Comparison of ENCODE assay signal across 6 cellular contexts in genomic region chr18:15061289-15061896, GRCh38.
A peak's percentile ranks its signal among the peaks of the same experiment; 100 is the strongest.
DNase-seq lines count a peak whose midpoint lies in the region; ATAC-seq, FAIRE-seq and TF ChIP-seq lines count a peak whose summit lies in the region.
"Not testable (repeated sequence)": the region's sequence is repeated elsewhere in the genome, so short reads cannot be mapped to it uniquely, and the experiment has no call there.

No MANE protein-coding gene starts in this region.

- intact Hi-C loops in Right ventricle myocardium inferior (cut with DNase I); sigmoid colon (cut with DNase I); upper lobe of right lung (cut with DNase I); aorta (cut with DNase I): not testable (repeated sequence)

- 78 to 86% methylated on average over 9 of the region's 9 CpGs for WGBS in sigmoid colon, 2 donors
- 69 to 77% methylated on average over 7 to 9 of the region's 9 CpGs for WGBS in aorta, 2 donors

- H3K9ac ChIP-seq in DND-41 (ENCODE audit: low read depth, low read length): not testable (repeated sequence)

- not testable (repeated sequence) for TF ChIP-seq CTCF in DND-41 (IDR thresholded peaks at IDR 0.05; ENCODE audit: borderline replicate concordance, extremely low read depth, low read length, poor library complexity, severe bottlenecking); bronchial epithelial cell (IDR thresholded peaks at IDR 0.05; ENCODE audit: insufficient read depth, low read length, severe bottlenecking); sigmoid colon (IDR thresholded peaks at IDR 0.05); upper lobe of right lung (IDR thresholded peaks at IDR 0.05)

- ATAC-seq in DND-41 (ENCODE audit: insufficient read depth, low read depth) (0 out of 3 replicates have a peak, but pooled peaks have one; percentile 24), Right ventricle myocardium inferior (peak; percentile 28), upper lobe of right lung (peak; percentile 15), aorta (ENCODE audit: low FRiP score) (peak; percentile 19)

- not testable (repeated sequence) for TF ChIP-seq POLR2A in sigmoid colon (IDR thresholded peaks at IDR 0.05)

- H3K4me2 ChIP-seq in DND-41 (ENCODE audit: insufficient read depth, low read length): not testable (repeated sequence)

- H3K4me3 ChIP-seq in DND-41 (ENCODE audit: low read depth in 1 of 2, low read length in 2 of 2); bronchial epithelial cell (ENCODE audit: low read depth, low read length); sigmoid colon; upper lobe of right lung; aorta (ENCODE audit: low read length in 2 of 2): not testable (repeated sequence)

- H4K20me1 ChIP-seq in DND-41 (ENCODE audit: insufficient read depth, low read length): not testable (repeated sequence)

- FAIRE-seq in bronchial epithelial cell (lab: Jason Lieb, UNC): peak; percentile 18

- not testable (repeated sequence) for TF ChIP-seq EP300 in sigmoid colon (IDR thresholded peaks at IDR 0.05)

- not testable (repeated sequence) for H3K4me1 ChIP-seq in DND-41 (ENCODE audit: insufficient read depth, low read length); sigmoid colon; upper lobe of right lung; aorta (ENCODE audit: control insufficient read depth in 1 of 2, insufficient read depth in 2 of 2, low read length in 2 of 2)

- not testable (repeated sequence) for H3K27ac ChIP-seq in DND-41 (ENCODE audit: low read length); sigmoid colon; upper lobe of right lung; aorta (ENCODE audit: low read depth in 1 of 2, low read length in 2 of 2)

- not testable (repeated sequence) for DNase-seq in DND-41; bronchial epithelial cell (ENCODE audit: low read depth); Right ventricle myocardium inferior (ENCODE audit: missing footprints); upper lobe of right lung; aorta
- DNase-seq in sigmoid colon: peak; percentile 50

- not testable (repeated sequence) for H3K79me2 ChIP-seq in DND-41 (ENCODE audit: insufficient read depth, low read length)

- not testable (repeated sequence) for H2AFZ ChIP-seq in DND-41 (ENCODE audit: low read depth, low read length)

- H3K27me3 ChIP-seq in DND-41 (ENCODE audit: insufficient read depth, low read length, poor library complexity); bronchial epithelial cell (ENCODE audit: control insufficient read depth, insufficient read depth, low read length); sigmoid colon; upper lobe of right lung; aorta (ENCODE audit: control insufficient read depth in 1 of 2, insufficient read depth in 2 of 2, low read length in 1 of 2): not testable (repeated sequence)

- not testable (repeated sequence) for H3K9me3 ChIP-seq in DND-41 (ENCODE audit: insufficient read depth, low read length, severe bottlenecking); sigmoid colon; upper lobe of right lung; aorta (ENCODE audit: control insufficient read depth, low read length)

- not testable (repeated sequence) for H3K36me3 ChIP-seq in DND-41 (ENCODE audit: insufficient read depth, low read length); bronchial epithelial cell (ENCODE audit: control insufficient read depth, insufficient read depth, low read length); sigmoid colon; upper lobe of right lung; aorta (ENCODE audit: control insufficient read depth in 1 of 2, insufficient read depth in 2 of 2, low read length in 1 of 2)
